ENCODE assay signal across 28 cellular contexts in the genomic region with DNA sequence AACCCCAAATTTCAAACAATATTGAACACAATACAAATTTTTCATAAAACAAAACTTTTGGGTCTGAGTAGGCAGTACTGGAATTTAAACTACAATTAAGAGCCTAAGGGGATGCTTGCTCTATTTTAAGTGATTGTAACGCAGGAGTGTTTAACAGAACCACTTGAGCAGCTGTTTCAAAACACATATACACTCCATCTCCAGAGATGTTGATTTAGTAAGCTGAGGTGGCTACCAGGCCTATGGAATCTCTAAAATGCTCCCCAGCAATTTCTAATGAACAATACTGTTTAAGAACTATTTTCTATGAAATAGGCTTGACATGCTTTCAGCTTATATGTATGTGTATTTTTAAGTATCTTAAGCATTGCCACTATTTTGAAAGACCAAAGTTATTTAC.
"Had no signal": no experiment of that assay in that cellular context is flagged by ENCODE, and none has a peak within 500 bp of the region (broad histone marks: within the 10 kb centered on the region; RNA-seq: fewer than 3 reads in every experiment).

No MANE protein-coding gene starts in this region.

- H3K4me3 ChIP-seq: ascending aorta, breast epithelium, esophagus squamous epithelium, gastroesophageal sphincter had no signal

- H3K4me1 ChIP-seq: ascending aorta, breast epithelium, gastroesophageal sphincter had no signal

- H3K27me3 Mint-ChIP-seq: activated CD4-positive, alpha-beta memory T cell treated with anti-CD3 and anti-CD28 coated beads for 36 hours; activated CD4-positive, alpha-beta T cell treated with anti-CD3 and anti-CD28 coated beads for 36 hours; activated CD4-positive, alpha-beta T cell treated with anti-CD3 and anti-CD28 coated beads, Interleukin-2, amount 10 ng/mL, durations not matched to agents 24 days and 14 days; activated CD8-positive, alpha-beta memory T cell treated with anti-CD3 and anti-CD28 coated beads, Interleukin-2, amount 10 ng/mL, durations not matched to agents 7 days and 5 days; activated naive CD4-positive, alpha-beta T cell treated with anti-CD3 and anti-CD28 coated beads, Interleukin-2, amount 10 ng/mL, durations not matched to agents 7 days and 5 days; activated naive CD8-positive, alpha-beta T cell treated with anti-CD3 and anti-CD28 coated beads, Interleukin-2, amount 10 ng/mL, durations not matched to agents 7 days and 5 days; brain had no signal

- H3K9me3 ChIP-seq: ascending aorta, breast epithelium, esophagus squamous epithelium, gastroesophageal sphincter had no signal

- H3K9me3 Mint-ChIP-seq: activated CD4-positive, alpha-beta memory T cell treated with anti-CD3 and anti-CD28 coated beads for 36 hours; activated CD4-positive, alpha-beta T cell treated with anti-CD3 and anti-CD28 coated beads, Interleukin-2, amount 10 ng/mL, durations not matched to agents 24 days and 14 days; activated naive CD4-positive, alpha-beta T cell treated with anti-CD3 and anti-CD28 coated beads, Interleukin-2, amount 10 ng/mL, durations not matched to agents 7 days and 5 days; activated naive CD4-positive, alpha-beta T cell treated with anti-CD3 and anti-CD28 coated beads, Interleukin-2, amount 50 U/mL, for 72 hours; activated naive CD8-positive, alpha-beta T cell treated with anti-CD3 and anti-CD28 coated beads, Interleukin-2, amount 10 ng/mL, durations not matched to agents 7 days and 5 days; activated T-helper 1 cell treated with anti-CD3 and anti-CD28 coated beads, Interleukin-12 subunit alpha, Interleukin-12 subunit beta, Interleukin-2, Interleukin-4 antibody, amounts not matched to agents 30 ng/mL and 10 ng/mL and 1 ng/mL, durations not matched to agents 14 hours and 24 hours and 36 hours; activated T-helper 2 cell treated with anti-CD3 and anti-CD28 coated beads, Interferon-gamma antibody, Interleukin-2, Interleukin-4, amounts not matched to agents 10 μg/mL and 5 μg/mL and 100 μg/mL, durations not matched to agents 14 hours and 24 hours and 36 hours; brain had no signal

- H3K4me1 Mint-ChIP-seq: activated CD8-positive, alpha-beta memory T cell treated with anti-CD3 and anti-CD28 coated beads, Interleukin-2, amount 10 ng/mL, durations not matched to agents 7 days and 5 days; activated naive CD4-positive, alpha-beta T cell treated with anti-CD3 and anti-CD28 coated beads, Interleukin-2, amount 10 ng/mL, durations not matched to agents 7 days and 5 days; activated naive CD8-positive, alpha-beta T cell treated with anti-CD3 and anti-CD28 coated beads, Interleukin-2, amount 10 ng/mL, durations not matched to agents 7 days and 5 days; brain had no signal

- H3K36me3 ChIP-seq: breast epithelium had no signal

- H3K4me3 Mint-ChIP-seq: activated CD4-positive, alpha-beta memory T cell treated with anti-CD3 and anti-CD28 coated beads for 36 hours; activated CD4-positive, alpha-beta T cell treated with anti-CD3 and anti-CD28 coated beads for 36 hours; activated CD4-positive, alpha-beta T cell treated with anti-CD3 and anti-CD28 coated beads, Interleukin-2, amount 10 ng/mL, durations not matched to agents 24 days and 14 days; activated CD8-positive, alpha-beta memory T cell treated with anti-CD3 and anti-CD28 coated beads, Interleukin-2, amount 10 ng/mL, durations not matched to agents 7 days and 5 days; activated CD8-positive, alpha-beta T cell treated with anti-CD3 and anti-CD28 coated beads, Interleukin-2, amount 10 ng/mL, durations not matched to agents 7 days and 5 days; activated naive CD4-positive, alpha-beta T cell treated with anti-CD3 and anti-CD28 coated beads, Interleukin-2, amount 10 ng/mL, durations not matched to agents 7 days and 5 days; activated naive CD8-positive, alpha-beta T cell treated with anti-CD3 and anti-CD28 coated beads, Interleukin-2, amount 10 ng/mL, durations not matched to agents 7 days and 5 days; activated T-helper 1 cell treated with anti-CD3 and anti-CD28 coated beads, Interleukin-12 subunit alpha, Interleukin-12 subunit beta, Interleukin-2, Interleukin-4 antibody, amounts not matched to agents 30 ng/mL and 10 ng/mL and 1 ng/mL, durations not matched to agents 14 hours and 24 hours and 36 hours; brain had no signal

- ATAC-seq: activated CD4-positive, alpha-beta T cell treated with anti-CD3 and anti-CD28 coated beads for 36 hours; activated CD8-positive, alpha-beta memory T cell treated with anti-CD3 and anti-CD28 coated beads, Interleukin-2, amount 10 ng/mL, durations not matched to agents 7 days and 5 days; activated CD8-positive, alpha-beta T cell treated with anti-CD3 and anti-CD28 coated beads, Interleukin-2, amount 10 ng/mL, durations not matched to agents 7 days and 5 days; activated naive CD4-positive, alpha-beta T cell treated with anti-CD3 and anti-CD28 coated beads, Interleukin-2, amount 50 U/mL, for 72 hours; gastroesophageal sphincter had no signal

- H3K27ac ChIP-seq: ascending aorta, breast epithelium, epithelial cell of prostate, esophagus squamous epithelium, gastroesophageal sphincter had no signal

- DNase-seq: activated CD4-positive, alpha-beta memory T cell treated with anti-CD3 and anti-CD28 coated beads for 36 hours; activated CD4-positive, alpha-beta T cell treated with anti-CD3 and anti-CD28 coated beads for 36 hours; activated CD4-positive, alpha-beta T cell treated with anti-CD3 and anti-CD28 coated beads, Interleukin-2, amount 10 ng/mL, durations not matched to agents 24 days and 14 days; activated CD4-positive, CD25-positive, alpha-beta regulatory T cell; activated CD4-positive, CD25-positive, alpha-beta regulatory T cell treated with anti-CD3 and anti-CD28 coated beads, Interleukin-2, amount 50 U/mL, for 72 hours; activated CD8-positive, alpha-beta memory T cell treated with anti-CD3 and anti-CD28 coated beads, Interleukin-2, amount 10 ng/mL, durations not matched to agents 7 days and 5 days; activated CD8-positive, alpha-beta memory T cell treated with anti-CD3 and anti-CD28 coated beads, Interleukin-2, amount 50 U/mL, for 4 hours; activated CD8-positive, alpha-beta T cell treated with anti-CD3 and anti-CD28 coated beads, Interleukin-2, amount 10 ng/mL, durations not matched to agents 7 days and 5 days; activated effector memory CD4-positive, alpha-beta T cell treated with anti-CD3 and anti-CD28 coated beads, Interleukin-2, amount 50 U/mL, for 16 hours; activated naive CD4-positive, alpha-beta T cell treated with anti-CD3 and anti-CD28 coated beads, Interleukin-2, amount 10 ng/mL, durations not matched to agents 7 days and 5 days; activated naive CD8-positive, alpha-beta T cell treated with anti-CD3 and anti-CD28 coated beads, Interleukin-2, amount 10 ng/mL, durations not matched to agents 7 days and 5 days; activated T-cell treated with anti-CD3 and anti-CD28 coated beads, Interleukin-2, amount 50 U/mL, for 1 hour; activated T-cell treated with anti-CD3 and anti-CD28 coated beads, Interleukin-2, amount 50 U/mL, for 48 hours; cortex of kidney; dermis blood vessel endothelial cell; effector CD4-positive, alpha-beta T cell; esophagus squamous epithelium; foreskin melanocyte; T-helper 2 cell had no signal

- FAIRE-seq: endothelial cell of umbilical vein had no signal

- H3K27me3 ChIP-seq: ascending aorta, breast epithelium, esophagus squamous epithelium, gastroesophageal sphincter had no signal

- H3K27ac Mint-ChIP-seq: activated CD4-positive, alpha-beta memory T cell treated with anti-CD3 and anti-CD28 coated beads for 36 hours; activated CD4-positive, alpha-beta T cell treated with anti-CD3 and anti-CD28 coated beads for 36 hours; activated CD4-positive, alpha-beta T cell treated with anti-CD3 and anti-CD28 coated beads, Interleukin-2, amount 10 ng/mL, durations not matched to agents 24 days and 14 days; activated CD8-positive, alpha-beta memory T cell treated with anti-CD3 and anti-CD28 coated beads, Interleukin-2, amount 10 ng/mL, durations not matched to agents 7 days and 5 days; activated CD8-positive, alpha-beta T cell treated with anti-CD3 and anti-CD28 coated beads, Interleukin-2, amount 10 ng/mL, durations not matched to agents 7 days and 5 days; activated naive CD4-positive, alpha-beta T cell treated with anti-CD3 and anti-CD28 coated beads, Interleukin-2, amount 10 ng/mL, durations not matched to agents 7 days and 5 days; activated naive CD4-positive, alpha-beta T cell treated with anti-CD3 and anti-CD28 coated beads, Interleukin-2, amount 50 U/mL, for 72 hours; activated naive CD8-positive, alpha-beta T cell treated with anti-CD3 and anti-CD28 coated beads, Interleukin-2, amount 10 ng/mL, durations not matched to agents 7 days and 5 days; activated T-helper 1 cell treated with anti-CD3 and anti-CD28 coated beads, Interleukin-12 subunit alpha, Interleukin-12 subunit beta, Interleukin-2, Interleukin-4 antibody, amounts not matched to agents 30 ng/mL and 10 ng/mL and 1 ng/mL, durations not matched to agents 14 hours and 24 hours and 36 hours; activated T-helper 2 cell treated with anti-CD3 and anti-CD28 coated beads, Interferon-gamma antibody, Interleukin-2, Interleukin-4, amounts not matched to agents 10 μg/mL and 5 μg/mL and 100 μg/mL, durations not matched to agents 14 hours and 24 hours and 36 hours; brain had no signal
